Comparison of ENCODE assay signal across 23 cellular contexts in genomic region chr12:89392401-89392800, GRCh38.
"Had no signal": no experiment of that assay in that cellular context is flagged by ENCODE, and none has a peak within 500 bp of the region (broad histone marks: within the 10 kb centered on the region; RNA-seq: fewer than 3 reads in every experiment).

No MANE protein-coding gene starts in this region.

- H3K36me3 ChIP-seq: colonic mucosa had no signal

- H3K9ac ChIP-seq: parathyroid adenoma had no signal

- H3K9me3 ChIP-seq: colonic mucosa had no signal

- H3K36me3 Mint-ChIP-seq: brain had no signal

- H3K27me3 Mint-ChIP-seq: activated CD4-positive, alpha-beta T cell treated with anti-CD3 and anti-CD28 coated beads, Interleukin-2, amount 10 ng/mL, durations not matched to agents 7 days and 5 days; activated naive CD8-positive, alpha-beta T cell treated with anti-CD3 and anti-CD28 coated beads, Interleukin-2, amount 50 U/mL, for 24 hours; central memory CD8-positive, alpha-beta T cell; stimulated activated memory B cell treated with anti-CD40 and anti-IgM and Interleukin-4, amounts not matched to agents 10 μg/mL and 1 μg/mL and 100 μg/mL, for 72 hours had no signal

- DNase-seq: activated CD4-positive, alpha-beta T cell treated with anti-CD3 and anti-CD28 coated beads, Interleukin-2, amount 10 ng/mL, durations not matched to agents 7 days and 5 days; activated CD8-positive, alpha-beta memory T cell treated with anti-CD3 and anti-CD28 coated beads, Interleukin-2, amount 50 U/mL, for 4 hours; activated naive CD4-positive, alpha-beta T cell treated with anti-CD3 and anti-CD28 coated beads for 36 hours; activated naive CD8-positive, alpha-beta T cell treated with anti-CD3 and anti-CD28 coated beads, Interleukin-2, amount 50 U/mL, for 24 hours; activated T-cell treated with anti-CD3 and anti-CD28 coated beads, Interleukin-2, amount 50 U/mL, for 4 hours; anterior cingulate cortex; colonic mucosa; endodermal cell; foreskin keratinocyte; glutamatergic neuron; hypothalamus; mammary epithelial cell; stimulated activated CD4-positive, alpha-beta T cell treated with anti-CD3 and anti-CD28 coated beads, Interleukin-4, amount 100 ng/mL, for 4 hours; T-helper 1 cell; T1000 had no signal

- H3K27me3 ChIP-seq: colonic mucosa, foreskin keratinocyte had no signal

- H3K27ac ChIP-seq: colonic mucosa, epithelial cell of prostate, foreskin keratinocyte, parathyroid adenoma had no signal

- H3K27ac Mint-ChIP-seq: activated CD4-positive, alpha-beta T cell treated with anti-CD3 and anti-CD28 coated beads, Interleukin-2, amount 10 ng/mL, durations not matched to agents 7 days and 5 days; activated naive CD4-positive, alpha-beta T cell treated with anti-CD3 and anti-CD28 coated beads for 36 hours; activated naive CD8-positive, alpha-beta T cell treated with anti-CD3 and anti-CD28 coated beads, Interleukin-2, amount 50 U/mL, for 24 hours; brain; endodermal cell; stimulated activated memory B cell treated with anti-CD40 and anti-IgM and Interleukin-4, amounts not matched to agents 10 μg/mL and 1 μg/mL and 100 μg/mL, for 72 hours had no signal

- H3K4me1 Mint-ChIP-seq: central memory CD8-positive, alpha-beta T cell had no signal

- H3K4me1 ChIP-seq: foreskin keratinocyte had no signal

- H2AFZ ChIP-seq: parathyroid adenoma had no signal

- H3K9me3 Mint-ChIP-seq: activated naive CD4-positive, alpha-beta T cell treated with anti-CD3 and anti-CD28 coated beads for 36 hours; activated naive CD8-positive, alpha-beta T cell treated with anti-CD3 and anti-CD28 coated beads, Interleukin-2, amount 50 U/mL, for 24 hours; activated T-cell treated with anti-CD3 and anti-CD28 coated beads, Interleukin-2, amount 50 U/mL, for 4 hours; brain; central memory CD8-positive, alpha-beta T cell; endodermal cell; stimulated activated memory B cell treated with anti-CD40 and anti-IgM and Interleukin-4, amounts not matched to agents 10 μg/mL and 1 μg/mL and 100 μg/mL, for 72 hours had no signal

- H3K4me3 Mint-ChIP-seq: activated CD4-positive, alpha-beta T cell treated with anti-CD3 and anti-CD28 coated beads, Interleukin-2, amount 10 ng/mL, durations not matched to agents 7 days and 5 days; activated naive CD4-positive, alpha-beta T cell treated with anti-CD3 and anti-CD28 coated beads for 36 hours; activated naive CD8-positive, alpha-beta T cell treated with anti-CD3 and anti-CD28 coated beads, Interleukin-2, amount 50 U/mL, for 24 hours; activated T-cell treated with anti-CD3 and anti-CD28 coated beads, Interleukin-2, amount 50 U/mL, for 4 hours; brain; central memory CD8-positive, alpha-beta T cell; endodermal cell; stimulated activated memory B cell treated with anti-CD40 and anti-IgM and Interleukin-4, amounts not matched to agents 10 μg/mL and 1 μg/mL and 100 μg/mL, for 72 hours had no signal

- FAIRE-seq: keratinocyte had no signal

- ATAC-seq: activated CD4-positive, CD25-positive, alpha-beta regulatory T cell treated with anti-CD3 and anti-CD28 coated beads, Interleukin-2, amount 50 U/mL, for 24 hours; activated naive CD8-positive, alpha-beta T cell treated with anti-CD3 and anti-CD28 coated beads, Interleukin-2, amount 50 U/mL, for 24 hours; activated T-cell treated with anti-CD3 and anti-CD28 coated beads, Interleukin-2, amount 50 U/mL, for 4 hours; foreskin keratinocyte; sciatic nerve; stimulated activated memory B cell treated with anti-CD40 and anti-IgM and Interleukin-4, amounts not matched to agents 10 μg/mL and 1 μg/mL and 100 μg/mL, for 72 hours had no signal

- H3K4me3 ChIP-seq: colonic mucosa had no signal
